In genomic region chr1:172268237-172268636, GRCh38 we compare ENCODE assay signal across 27 cellular contexts.
"Had no signal": no experiment of that assay in that cellular context is flagged by ENCODE, and none has a peak within 500 bp of the region (broad histone marks: within the 10 kb centered on the region; RNA-seq: fewer than 3 reads in every experiment).

No MANE protein-coding gene starts in this region.

- DNase-seq: activated CD4-positive, alpha-beta T cell treated with anti-CD3 and anti-CD28 coated beads, Interleukin-2, amount 50 U/mL, for 1 hour; activated CD8-positive, alpha-beta memory T cell treated with anti-CD3 and anti-CD28 coated beads, Interleukin-2, amount 50 U/mL, for 48 hours; activated effector memory CD4-positive, alpha-beta T cell treated with anti-CD3 and anti-CD28 coated beads, Interleukin-2, amount 50 U/mL, for 16 hours; activated T-cell treated with anti-CD3 and anti-CD28 coated beads, Interleukin-2, amount 50 U/mL, for 48 hours; adrenal gland; dermis blood vessel endothelial cell; effector memory CD4-positive, alpha-beta T cell; foreskin keratinocyte; glutamatergic neuron; kidney; mucosa of descending colon; naive B cell; ovary; stimulated activated CD4-positive, alpha-beta T cell treated with anti-CD3 and anti-CD28 coated beads, Interleukin-4, amount 100 ng/mL, for 24 hours; stomach; T-cell; T1000; testis; upper lobe of left lung had no signal

- H3K27me3 Mint-ChIP-seq: activated naive CD4-positive, alpha-beta T cell treated with anti-CD3 and anti-CD28 coated beads, Interleukin-2, amount 50 U/mL, for 24 hours; naive B cell; T-cell had no signal

- H3K9me3 ChIP-seq: adrenal gland, esophagus muscularis mucosa, mucosa of descending colon, ovary, stomach, testis, upper lobe of left lung had no signal

- H3K4me3 Mint-ChIP-seq: activated naive CD4-positive, alpha-beta T cell treated with anti-CD3 and anti-CD28 coated beads, Interleukin-2, amount 50 U/mL, for 24 hours; naive B cell; stimulated activated effector memory CD8-positive, alpha-beta T cell treated with anti-CD3 and anti-CD28 coated beads, Interleukin-12 subunit alpha, Interleukin-12 subunit beta, amount 100 ng/mL, for 72 hours; T-cell had no signal

- H3K27ac ChIP-seq: adrenal gland, foreskin keratinocyte, ovary, testis had no signal

- H3K27ac Mint-ChIP-seq: activated naive CD4-positive, alpha-beta T cell treated with anti-CD3 and anti-CD28 coated beads, Interleukin-2, amount 50 U/mL, for 24 hours; stimulated activated effector memory CD8-positive, alpha-beta T cell treated with anti-CD3 and anti-CD28 coated beads, Interleukin-12 subunit alpha, Interleukin-12 subunit beta, amount 100 ng/mL, for 72 hours; T-cell had no signal

- H3K9me3 Mint-ChIP-seq: activated naive CD4-positive, alpha-beta T cell treated with anti-CD3 and anti-CD28 coated beads, Interleukin-2, amount 50 U/mL, for 24 hours; stimulated activated effector memory CD8-positive, alpha-beta T cell treated with anti-CD3 and anti-CD28 coated beads, Interleukin-12 subunit alpha, Interleukin-12 subunit beta, amount 100 ng/mL, for 72 hours had no signal

- ATAC-seq: activated CD4-positive, CD25-positive, alpha-beta regulatory T cell treated with anti-CD3 and anti-CD28 coated beads, Interleukin-2, amount 50 U/mL, for 24 hours; foreskin keratinocyte; left lobe of liver; mucosa of descending colon; sciatic nerve; SK-N-SH treated with all-trans-retinoic acid at 6 μM for 48 hours; stimulated activated effector memory CD8-positive, alpha-beta T cell treated with anti-CD3 and anti-CD28 coated beads, Interleukin-12 subunit alpha, Interleukin-12 subunit beta, amount 100 ng/mL, for 72 hours; T-cell had no signal

- H3K36me3 Mint-ChIP-seq: naive B cell; stimulated activated effector memory CD8-positive, alpha-beta T cell treated with anti-CD3 and anti-CD28 coated beads, Interleukin-12 subunit alpha, Interleukin-12 subunit beta, amount 100 ng/mL, for 72 hours; T-cell had no signal

- H3K4me1 ChIP-seq: adrenal gland, foreskin keratinocyte, testis had no signal

- H3K4me1 Mint-ChIP-seq: naive B cell had no signal

- H3K36me3 ChIP-seq: adrenal gland, esophagus muscularis mucosa, ovary, stomach, upper lobe of left lung had no signal

- H3K27me3 ChIP-seq: adrenal gland, esophagus muscularis mucosa, foreskin keratinocyte, ovary, stomach, testis, upper lobe of left lung had no signal

- H3K4me3 ChIP-seq: adrenal gland, esophagus muscularis mucosa, mucosa of descending colon, ovary, smooth muscle cell, stomach, testis, upper lobe of left lung had no signal
